ENCODE assay signal across 22 cellular contexts in genomic region chr5:126104341-126104740, GRCh38.
"Had no signal": no experiment of that assay in that cellular context is flagged by ENCODE, and none has a peak within 500 bp of the region (broad histone marks: within the 10 kb centered on the region; RNA-seq: fewer than 3 reads in every experiment).

No MANE protein-coding gene starts in this region.

- ATAC-seq: Panc1, PC-3 had no signal

- H3K27ac ChIP-seq: RWPE1 had no signal

- H3K4me3 ChIP-seq: MG63 had no signal

- DNase-seq: IMR-90; Karpas-422; KG1; MG63; NCI-H1092 treated with DMSO at 0.1 percent for 48 hours; NCI-H1436; NCI-H187; NCI-H2029; NCI-H2081 treated with DMSO at 0.1 percent for 48 hours; NCI-H2171; NCI-H226; NCI-H446; NCI-H510A; NCI-H524 treated with DMSO at 0.1 percent for 48 hours; NCI-H774; NK-92 treated with Interleukin-12 subunit alpha and Interleukin-12 subunit beta, amount 100 ng/mL, for 24 hours; PC-3; SHP77; SK-N-SH; SW 1271 had no signal

- H3K36me3 ChIP-seq: MG63 had no signal

- H3K9me3 ChIP-seq: MG63, SK-N-SH had no signal

- H3K9me2 ChIP-seq: SK-N-SH had no signal

- H3K9ac ChIP-seq: SK-N-SH had no signal

- H3K27me3 ChIP-seq: MG63 had no signal

- H3K4me2 ChIP-seq: SK-N-SH had no signal
